Comparison of ENCODE assay signal across 22 cellular contexts in the genomic region with DNA sequence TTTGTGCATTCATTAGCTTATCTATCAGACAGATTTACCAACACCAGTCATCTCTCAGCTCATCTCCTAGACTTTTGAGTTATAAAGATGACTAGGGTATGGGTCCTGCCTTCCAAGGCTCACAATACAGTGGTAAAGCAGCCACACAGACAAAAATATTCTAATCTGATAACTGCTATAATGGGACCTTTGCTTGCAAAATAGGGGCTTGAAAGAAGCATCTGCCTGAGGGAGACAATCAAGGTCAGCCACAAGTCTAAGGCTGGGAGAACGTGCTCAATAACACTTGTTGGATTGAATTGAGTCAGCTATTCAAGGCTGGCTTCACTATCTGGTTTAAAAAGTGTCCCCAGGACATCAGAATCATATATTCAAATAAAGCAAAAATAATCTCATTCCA. TPM values are rescaled to one million over a fixed set of nuclear protein-coding genes. Genes with fewer than 3 reads are reported as not detected.
"Had no signal": no experiment of that assay in that cellular context is flagged by ENCODE, and none has a peak within 500 bp of the region (broad histone marks: within the 10 kb centered on the region; RNA-seq: fewer than 3 reads in every experiment).

No MANE protein-coding gene starts in this region.

- H3K9me3 ChIP-seq: colonic mucosa, esophagus squamous epithelium, gastrocnemius medialis had no signal

- DNase-seq: colonic mucosa; cortex of kidney; dermis blood vessel endothelial cell; dorsolateral prefrontal cortex; effector CD4-positive, alpha-beta T cell; effector CD8-positive, alpha-beta T cell; effector memory CD4-positive, alpha-beta T cell; effector memory CD8-positive, alpha-beta T cell; endodermal cell; esophagus squamous epithelium; foreskin keratinocyte; foreskin melanocyte; gastrocnemius medialis; glutamatergic neuron; head of caudate nucleus; heart left ventricle; heart right ventricle had no signal

- H3K36me3 ChIP-seq: colonic mucosa, esophagus muscularis mucosa, esophagus squamous epithelium, gastrocnemius medialis, gastroesophageal sphincter, heart left ventricle, heart right ventricle had no signal

- H3K27ac ChIP-seq: colonic mucosa, coronary artery, dorsolateral prefrontal cortex, epithelial cell of prostate, esophagus muscularis mucosa, esophagus squamous epithelium, foreskin keratinocyte, gastrocnemius medialis, gastroesophageal sphincter, heart left ventricle, heart right ventricle had no signal

- H3K4me1 ChIP-seq: colonic mucosa, esophagus muscularis mucosa, esophagus squamous epithelium, foreskin keratinocyte, gastrocnemius medialis, gastroesophageal sphincter, heart right ventricle had no signal

- H3K4me3 ChIP-seq: colonic mucosa, coronary artery, dorsolateral prefrontal cortex, esophagus muscularis mucosa, esophagus squamous epithelium, gastrocnemius medialis, gastroesophageal sphincter, heart left ventricle, heart right ventricle had no signal

- H3K27me3 ChIP-seq: colonic mucosa, dorsolateral prefrontal cortex, esophagus muscularis mucosa, esophagus squamous epithelium, foreskin keratinocyte, gastrocnemius medialis, gastroesophageal sphincter, heart left ventricle, heart right ventricle had no signal

RNA-seq across cellular contexts. Expression of gene PAPPA2, which starts 1.4 kb away (rescaled TPM):
- polyA plus RNA-seq: endothelial cell of umbilical vein had no signal
